Comparison of ENCODE assay signal across 2 cellular contexts in the genomic region with DNA sequence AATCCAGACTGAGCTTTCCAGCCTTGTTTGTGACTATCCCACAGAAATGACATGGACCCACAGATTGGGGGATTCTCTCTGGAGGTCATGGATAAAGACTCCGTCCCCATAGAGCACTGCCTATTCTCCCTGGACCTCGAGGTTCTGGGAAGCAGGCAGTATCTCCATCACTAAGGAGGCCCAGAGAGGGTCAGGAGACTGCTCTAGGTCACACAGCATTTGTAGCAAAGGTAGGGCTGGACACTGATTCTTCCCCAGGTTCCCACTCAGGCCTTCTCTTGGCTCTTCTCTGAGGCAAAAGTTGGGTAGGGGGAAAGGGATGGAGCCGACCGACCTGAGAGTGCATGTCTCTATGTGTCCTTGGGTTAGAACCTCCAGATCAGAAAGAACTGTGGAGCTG.
TF ChIP-seq lines count a peak whose summit lies in the region.

No MANE protein-coding gene starts in this region.

TF ChIP-seq in HepG2, 621 proteins besides CTCF, POLR2A, EP300 and RAD21 (continued from another document):
- TF ChIP-seq ATF1 (CRISPR knock-in tag; IDR thresholded peaks at IDR 0.05) (no peak), ZMYM3 (CRISPR knock-in tag; IDR thresholded peaks at IDR 0.05) (peak; percentile 50; the same call in 1 of the 2 replicates), ZNF768 (CRISPR knock-in tag; IDR thresholded peaks at IDR 0.05) (peak; percentile 95)

TF ChIP-seq in WTC11, 78 proteins besides CTCF, POLR2A, EP300 and RAD21 (continued from another document):
- no peak for TF ChIP-seq E2F4 (CRISPR knock-in tag; IDR thresholded peaks at IDR 0.05; ENCODE audit: borderline replicate concordance, low read depth)
TF ChIP-seq in WTC11: peak in this region for 1.
